20 cellular contexts compared by ENCODE assay signal in genomic region chr3:35772364-35773009, GRCh38.
A peak's percentile ranks its signal among the peaks of the same experiment; 100 is the strongest.
DNase-seq lines count a peak whose midpoint lies in the region; ATAC-seq and TF ChIP-seq lines count a peak whose summit lies in the region.
"Had no signal": no experiment of that assay in that cellular context is flagged by ENCODE, and none has a peak within 500 bp of the region (broad histone marks: within the 10 kb centered on the region; RNA-seq: fewer than 3 reads in every experiment).

No MANE protein-coding gene starts in this region.

- ATAC-seq in foreskin keratinocyte: peak; percentile 70
- no peak for ATAC-seq in GM21515 (IDR thresholded peaks at IDR 0.05; ENCODE audit: unreplicated experiment)
- no peak for ATAC-seq in GM21390 (IDR thresholded peaks at IDR 0.05; ENCODE audit: unreplicated experiment)
- no peak for ATAC-seq in HG03565 (IDR thresholded peaks at IDR 0.05; ENCODE audit: unreplicated experiment)
- ATAC-seq in GM21723 (IDR thresholded peaks at IDR 0.05; ENCODE audit: unreplicated experiment): no peak
- ATAC-seq: CD8-positive, alpha-beta T cell; left cardiac atrium; Panc1; upper lobe of right lung had no signal

- no peak overlapping the region for H3K27ac ChIP-seq in foreskin keratinocyte
- H3K27ac ChIP-seq: prostate gland, upper lobe of right lung had no signal

- peak; percentile 8 for DNase-seq in NCI-H1105 (lab: John Stamatoyannopoulos, UW)
- DNase-seq in SHP77 (lab: John Stamatoyannopoulos, UW): peak; percentile 26 to 46
- peak; percentile 5 to 35 for DNase-seq in foreskin keratinocyte
- DNase-seq in putamen (ENCODE audit: low spot score): peak; percentile 46
- DNase-seq: activated CD4-positive, alpha-beta T cell treated with anti-CD3 and anti-CD28 coated beads, Interleukin-2, amount 50 U/mL, for 4 hours; CD8-positive, alpha-beta T cell; central memory CD4-positive, alpha-beta T cell; erythroblast; left cardiac atrium; midbrain; NCI-H1436 treated with DMSO at 0.1 percent for 48 hours; NCI-H226; stimulated activated CD4-positive, alpha-beta T cell treated with anti-CD3 and anti-CD28 coated beads, Interleukin-4, amount 100 ng/mL, for 24 hours; upper lobe of right lung had no signal

- H3K4me1 ChIP-seq in foreskin keratinocyte: no peaks in the 10 kb centered on the region
- H3K4me1 ChIP-seq: prostate gland, upper lobe of right lung had no signal

- TF ChIP-seq CTCF in foreskin keratinocyte (conservative IDR thresholded peaks at IDR 0.05): no peak

- H3K27me3 ChIP-seq in foreskin keratinocyte: no peaks in the 10 kb centered on the region
- H3K27me3 ChIP-seq: upper lobe of right lung had no signal
